Comparison of ENCODE assay signal across 8 cellular contexts in the genomic region with DNA sequence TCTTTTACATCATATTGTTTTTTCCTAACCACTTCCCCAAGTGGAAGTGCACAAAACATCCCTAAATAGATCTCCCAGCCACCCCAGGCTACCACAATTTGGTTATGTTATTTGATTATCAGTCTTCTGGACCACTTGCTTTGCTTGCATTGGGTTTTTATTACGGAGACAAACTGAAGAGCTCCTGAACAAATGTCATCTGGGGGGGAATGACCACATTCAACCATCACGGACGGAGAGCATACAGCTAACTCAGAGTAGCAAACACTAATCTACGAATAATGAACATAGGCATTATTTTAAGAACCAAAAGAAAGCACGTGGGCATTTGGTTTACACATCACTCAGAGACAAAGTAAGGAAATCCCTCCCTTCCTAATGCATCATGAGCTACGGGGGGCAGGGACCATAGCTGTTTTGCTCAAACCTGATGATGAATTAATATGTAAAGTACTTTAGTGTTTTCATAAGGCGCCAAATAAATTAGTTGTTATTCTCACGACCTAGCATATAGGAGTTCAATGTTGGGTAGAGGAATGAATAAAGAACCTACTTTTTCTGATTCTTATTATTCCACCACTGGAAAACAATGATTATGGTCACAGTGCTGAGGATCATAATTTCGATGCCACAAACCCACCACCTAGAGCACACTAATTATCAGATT. TPM values are rescaled to one million over a fixed set of nuclear protein-coding genes. Genes with fewer than 3 reads are reported as not detected.
DNase-seq lines count a peak whose midpoint lies in the region; ATAC-seq and TF ChIP-seq lines count a peak whose summit lies in the region.

No MANE protein-coding gene starts in this region.

- H2AFZ ChIP-seq in KMS-11 (ENCODE audit: low read depth), result peak overlapping the region; percentile 55

- H3K9me2 ChIP-seq in DOHH2 (replicated peaks; ENCODE audit: control insufficient read depth, low read length), result no peaks in the 10 kb centered on the region

- H3K4me2 ChIP-seq in DOHH2 (ENCODE audit: low read length) (peak overlapping the region; percentile 73), KMS-11 (peak overlapping the region; percentile 59)

- peaks cover 24% of the 10 kb centered on the region for H3K36me3 ChIP-seq in DOHH2 (ENCODE audit: control insufficient read depth, low read length)
- H3K36me3 ChIP-seq in KMS-11 (ENCODE audit: insufficient read depth), result no peaks in the 10 kb centered on the region
- no peaks in the 10 kb centered on the region for H3K36me3 ChIP-seq in iPS-18a (ENCODE audit: control insufficient read depth, low read depth, low read length)

- H3F3A ChIP-seq in DOHH2 (ENCODE audit: control insufficient read depth, insufficient read depth), result peaks cover 27% of the 10 kb centered on the region

- peak overlapping the region; percentile 77 for H3K4me3 ChIP-seq in DOHH2 (ENCODE audit: low read length)
- no peak overlapping the region for H3K4me3 ChIP-seq in KMS-11 (IDR thresholded peaks at IDR 0.05; ENCODE audit: insufficient read depth, low read depth, low read length)
- H3K4me3 ChIP-seq in iPS-18a (ENCODE audit: low read length), result peak overlapping the region; percentile 72

- no peaks in the 10 kb centered on the region for H3K27me3 Mint-ChIP-seq in stimulated activated naive B cell treated with anti-CD40 and anti-IgM and Interleukin-4, amounts not matched to agents 10 μg/mL and 1 μg/mL and 100 μg/mL, for 72 hours

- H3K27ac ChIP-seq in DOHH2 (ENCODE audit: low read depth, low read length), result peak overlapping the region; percentile 93
- peak overlapping the region; percentile 28 for H3K27ac ChIP-seq in KMS-11
- peak overlapping the region; percentile 23 for H3K27ac ChIP-seq in adipose tissue (ENCODE audit: low read depth, low read length)
- peak overlapping the region; percentile 19 for H3K27ac ChIP-seq in iPS-18a (ENCODE audit: low read length)

- peaks cover 4 to 15% of the 10 kb centered on the region in 2 donors for H3K36me3 Mint-ChIP-seq in stimulated activated naive B cell treated with anti-CD40 and anti-IgM and Interleukin-4, amounts not matched to agents 10 μg/mL and 1 μg/mL and 100 μg/mL, for 72 hours

- H3K4me1 ChIP-seq in DOHH2 (ENCODE audit: control insufficient read depth, low read length) (peaks cover 75% of the 10 kb centered on the region), KMS-11 (ENCODE audit: low read depth, poor library complexity, severe bottlenecking) (peaks cover 25% of the 10 kb centered on the region), iPS-18a (ENCODE audit: control insufficient read depth, low read depth, low read length) (peaks cover 12% of the 10 kb centered on the region)

- peak overlapping the region; percentile 85 to 86 for H3K4me3 Mint-ChIP-seq in stimulated activated naive B cell treated with anti-CD40 and anti-IgM and Interleukin-4, amounts not matched to agents 10 μg/mL and 1 μg/mL and 100 μg/mL, for 72 hours

- no peak for DNase-seq in stimulated activated naive B cell treated with anti-CD40 and anti-IgM and Interleukin-4, amounts not matched to agents 10 μg/mL and 1 μg/mL and 100 μg/mL, for 72 hours
- no peak for DNase-seq in middle frontal gyrus (ENCODE audit: extremely low spot score, low spot score)

- TF ChIP-seq CTCF in DOHH2 (IDR thresholded peaks at IDR 0.05; ENCODE audit: low read depth, low read length, poor library complexity, severe bottlenecking), result no peak
- no peak for TF ChIP-seq CTCF in KMS-11 (conservative IDR thresholded peaks at IDR 0.05; ENCODE audit: low read depth, low read length)

- H3K9me3 ChIP-seq in DOHH2 (ENCODE audit: control insufficient read depth, insufficient read depth, low read length), result no peaks in the 10 kb centered on the region
- no peaks in the 10 kb centered on the region for H3K9me3 ChIP-seq in iPS-18a (ENCODE audit: control insufficient read depth, low read depth, low read length)

- peak overlapping the region; percentile 25; the same call in 1 of the 2 replicates for H3K9ac ChIP-seq in KMS-11
- H3K9ac ChIP-seq in iPS-18a (ENCODE audit: low read length), result peak overlapping the region; percentile 65

- H4K20me1 ChIP-seq in DOHH2 (ENCODE audit: control insufficient read depth, insufficient read depth, low read depth, low read length), result peaks cover 20% of the 10 kb centered on the region; the same call in 1 of the 2 replicates
- no peaks in the 10 kb centered on the region for H4K20me1 ChIP-seq in KMS-11 (ENCODE audit: insufficient read depth)

- 14 to 16% (median 16%) methylated on average over 9 of the region's 9 CpGs for WGBS in adipose tissue, 3 donors

- no peaks in the 10 kb centered on the region for H3K9me3 Mint-ChIP-seq in stimulated activated naive B cell treated with anti-CD40 and anti-IgM and Interleukin-4, amounts not matched to agents 10 μg/mL and 1 μg/mL and 100 μg/mL, for 72 hours

- peaks cover 44% of the 10 kb centered on the region for H3K79me2 ChIP-seq in DOHH2 (ENCODE audit: control insufficient read depth, low read length)
- no peaks in the 10 kb centered on the region for H3K79me2 ChIP-seq in KMS-11 (ENCODE audit: insufficient read depth, low read depth)

- no peaks in the 10 kb centered on the region for H3K27me3 ChIP-seq in DOHH2 (ENCODE audit: control insufficient read depth, low read length)
- H3K27me3 ChIP-seq in KMS-11 (ENCODE audit: insufficient read depth, low read depth), result no peaks in the 10 kb centered on the region
- no peaks in the 10 kb centered on the region for H3K27me3 ChIP-seq in iPS-18a (ENCODE audit: control insufficient read depth, insufficient read depth, low read length)

- H3K27ac Mint-ChIP-seq in stimulated activated naive B cell treated with anti-CD40 and anti-IgM and Interleukin-4, amounts not matched to agents 10 μg/mL and 1 μg/mL and 100 μg/mL, for 72 hours, result peak overlapping the region; percentile 95

- peak; percentile 28 to 35 for ATAC-seq in stimulated activated naive B cell treated with anti-CD40 and anti-IgM and Interleukin-4, amounts not matched to agents 10 μg/mL and 1 μg/mL and 100 μg/mL, for 72 hours (replicated peaks)
- ATAC-seq in HG03432 (IDR thresholded peaks at IDR 0.05; ENCODE audit: unreplicated experiment) (no peak), HG02588 (IDR thresholded peaks at IDR 0.05; ENCODE audit: unreplicated experiment) (no peak)

- H3K4me1 Mint-ChIP-seq in stimulated activated naive B cell treated with anti-CD40 and anti-IgM and Interleukin-4, amounts not matched to agents 10 μg/mL and 1 μg/mL and 100 μg/mL, for 72 hours, result peaks cover 29 to 61% of the 10 kb centered on the region in 2 donors

RNA-seq across cellular contexts. Expression of a gene that starts 11.6 kb away (rescaled TPM):
- polyA plus RNA-seq in adipose tissue, result under 1 TPM in 2 of 3 donors, not detected in 1; 0.25 to 0.28 TPM

RNA-seq across cellular contexts. Expression of a gene that starts 18.2 kb away (rescaled TPM):
- polyA plus RNA-seq in adipose tissue, result 10 to 100 TPM in 2 of 3 donors, 1 to 10 TPM in 1; 6.0 to 27.6 (median 23.5) TPM

Comparison
In these comparisons a context has a peak if more than half of its experiments do, and no peak if none do; other contexts are left out.
1. H3K27ac ChIP-seq: peak in every context shown above with its lines; median percentile 93 in DOHH2; 28 in KMS-11; 23 in adipose tissue; 19 in iPS-18a.
2. ATAC-seq: peak in stimulated activated naive B cell treated with anti-CD40 and anti-IgM and Interleukin-4, amounts not matched to agents 10 μg/mL and 1 μg/mL and 100 μg/mL, for 72 hours (2 of 2); none in HG03432 (single experiment) and HG02588 (single experiment).